ENCODE assay signal across 16 cellular contexts in genomic region chr3:120637836-120638559, GRCh38. TPM values are rescaled to one million over a fixed set of nuclear protein-coding genes. Genes with fewer than 3 reads are reported as not detected.
A peak's percentile ranks its signal among the peaks of the same experiment; 100 is the strongest.
DNase-seq lines count a peak whose midpoint lies in the region; ATAC-seq and TF ChIP-seq lines count a peak whose summit lies in the region.
"Had no signal": no experiment of that assay in that cellular context is flagged by ENCODE, and none has a peak within 500 bp of the region (broad histone marks: within the 10 kb centered on the region; RNA-seq: fewer than 3 reads in every experiment).

No MANE protein-coding gene starts in this region.

- 0 out of 2 replicates have a peak, but pooled peaks cover 2% of the 10 kb centered on the region for H3K27me3 Mint-ChIP-seq in HFFc6 (ENCODE audit: insufficient read depth)
- H3K27me3 Mint-ChIP-seq: activated naive CD4-positive, alpha-beta T cell treated with anti-CD3 and anti-CD28 coated beads, Interleukin-2, amount 50 U/mL, for 24 hours had no signal

- peak overlapping the region; percentile 44; the same call in 1 of the 2 replicates for H3K27ac Mint-ChIP-seq in HFFc6
- H3K27ac Mint-ChIP-seq: activated naive CD4-positive, alpha-beta T cell treated with anti-CD3 and anti-CD28 coated beads, Interleukin-2, amount 50 U/mL, for 24 hours; memory B cell; nephron had no signal

- in situ Hi-C loops in G401 (cut with HindIII; ENCODE audit: low sequenced_read_pairs) = no loop called here

- no peak for TF ChIP-seq CTCF in HFFc6 (IDR thresholded peaks at IDR 0.05)

- no peak for ATAC-seq in HG03378 (IDR thresholded peaks at IDR 0.05; ENCODE audit: unreplicated experiment)
- no peak for ATAC-seq in GM19328 (IDR thresholded peaks at IDR 0.05; ENCODE audit: unreplicated experiment)

- H3K9me3 Mint-ChIP-seq in HFFc6 = no peaks in the 10 kb centered on the region
- H3K9me3 Mint-ChIP-seq: activated naive CD4-positive, alpha-beta T cell treated with anti-CD3 and anti-CD28 coated beads, Interleukin-2, amount 50 U/mL, for 24 hours; nephron had no signal

- H3K36me3 Mint-ChIP-seq in HFFc6 (ENCODE audit: low read depth) = peaks cover 6% of the 10 kb centered on the region; the same call in 1 of the 2 replicates
- H3K36me3 Mint-ChIP-seq: activated naive CD4-positive, alpha-beta T cell treated with anti-CD3 and anti-CD28 coated beads, Interleukin-2, amount 50 U/mL, for 24 hours had no signal

- peaks cover 62% of the 10 kb centered on the region for H3K4me1 Mint-ChIP-seq in HFFc6 (ENCODE audit: low read depth)
- H3K4me1 Mint-ChIP-seq: nephron had no signal

- peak; percentile 78 for DNase-seq in G401 (ENCODE audit: low spot score)
- DNase-seq in HFFc6 = no peak
- peak; percentile 49 for DNase-seq in OCI-M1 (lab: John Stamatoyannopoulos, UW)
- DNase-seq in iris pigment epithelial cell (ENCODE audit: low read depth) = peak; percentile 37
- no peak for DNase-seq in GOT3 (lab: John Stamatoyannopoulos, UW)
- DNase-seq: activated CD4-positive, alpha-beta T cell treated with anti-CD3 and anti-CD28 coated beads, Interleukin-2, amount 50 U/mL, for 4 hours; dermis blood vessel endothelial cell; MM.1S; NCI-H2081 treated with DMSO at 0.1 percent for 48 hours; NCI-H82; spleen had no signal

- H3K4me3 Mint-ChIP-seq in HFFc6 = no peak overlapping the region
- H3K4me3 Mint-ChIP-seq: activated naive CD4-positive, alpha-beta T cell treated with anti-CD3 and anti-CD28 coated beads, Interleukin-2, amount 50 U/mL, for 24 hours; memory B cell; nephron had no signal

RNA-seq across cellular contexts. Expression of gene NDUFB4, which starts 41.9 kb away (rescaled TPM):
- 127 and 148 TPM in 2 replicates for total RNA-seq in G401 (2014; rRNA removed; shearing (Covaris generic))
- 100 to 1,000 TPM; 174 to 221 (median 198) TPM for total RNA-seq in HFFc6 (2021; fragmentation: NEBNext Ultra II Directional; extraction: Animal tissue kit (Norgen Biotek cat#: 25700))

RNA-seq across cellular contexts. Expression of gene HGD, which starts 44.0 kb away (rescaled TPM):
- not detected in 2 replicates for total RNA-seq in G401 (2014; rRNA removed; shearing (Covaris generic))
- under 1 TPM in 5 of 6 experiments, not detected in 1; 0.14 to 0.52 (median 0.30) TPM for total RNA-seq in HFFc6 (2021; fragmentation: NEBNext Ultra II Directional; extraction: Animal tissue kit (Norgen Biotek cat#: 25700))

Comparison
In these comparisons a context has a peak if more than half of its experiments do, and no peak if none do; other contexts are left out.
1. DNase-seq: peak in G401 (single experiment), OCI-M1 (single experiment) and iris pigment epithelial cell (single experiment); none in HFFc6 (single experiment) and GOT3 (single experiment).